ENCODE assay signal across 8 cellular contexts in the genomic region with DNA sequence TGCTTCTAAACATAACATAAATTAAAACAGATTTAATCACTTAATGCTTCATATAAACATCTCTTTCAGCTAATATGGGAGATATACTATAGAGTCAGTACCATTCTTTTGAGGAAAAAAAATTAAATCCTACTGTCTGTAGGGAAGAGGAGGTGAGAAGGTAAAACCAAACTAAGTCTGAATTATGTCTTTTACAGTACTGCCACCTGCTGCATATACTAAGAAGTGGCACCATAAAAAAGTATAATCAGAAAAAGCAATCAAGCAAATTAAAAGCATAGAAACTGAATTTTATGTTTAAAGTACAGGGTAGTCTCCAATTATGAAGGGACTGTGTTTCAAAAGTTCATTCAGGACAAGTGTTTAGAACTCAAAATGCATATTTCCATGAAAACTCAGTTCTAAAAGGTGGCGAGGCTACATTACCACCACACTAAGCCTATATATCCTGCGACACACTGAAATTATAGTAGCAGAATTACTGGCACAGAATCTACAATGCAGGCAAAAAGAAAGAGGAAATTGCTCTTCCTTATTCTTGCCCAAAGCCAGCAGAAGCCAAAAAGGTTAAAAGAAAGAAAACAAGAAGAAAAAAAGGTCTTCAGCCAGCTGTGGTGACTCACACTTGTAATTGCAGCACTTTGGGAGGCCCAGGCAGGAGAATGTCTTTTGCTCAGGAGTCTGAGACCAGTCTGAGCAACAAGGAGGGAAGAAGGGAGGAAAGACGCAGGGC. TPM values are rescaled to one million over a fixed set of nuclear protein-coding genes. Genes with fewer than 3 reads are reported as not detected.
DNase-seq lines count a peak whose midpoint lies in the region; ATAC-seq, FAIRE-seq and TF ChIP-seq lines count a peak whose summit lies in the region.

No MANE protein-coding gene starts in this region.

- POLR2A ChIA-PET in PC-3 (lab: Charles Lee; ENCODE audit: unreplicated experiment) = no interaction called here

- TF ChIP-seq CTCF in PC-3 (conservative IDR thresholded peaks at IDR 0.05; ENCODE audit: low read depth, low read length) (peak; percentile 91), nephron progenitor cell (IDR thresholded peaks at IDR 0.05) (peak; percentile 33)

- H3K36me3 Mint-ChIP-seq in CD4-positive, CD25-positive, alpha-beta regulatory T cell = peaks cover 44% of the 10 kb centered on the region
- peaks cover 76% of the 10 kb centered on the region for H3K36me3 Mint-ChIP-seq in nephron progenitor cell (ENCODE audit: low read depth)

- intact Hi-C loops in PC-3 (cut with micrococcal nuclease) = loop anchor here (1.0 to 5.0 kb wide), 5 partner anchors 32 to 325 kb away; a partner anchor contains a TSS

- BruUV-seq in PC-3 (replicated peaks; lab: Mats Ljungman, UMichigan) = no TSS peak

- peak in 2 of 3 donors; percentile 37 to 39 for DNase-seq in CD4-positive, CD25-positive, alpha-beta regulatory T cell
- DNase-seq in H4 (ENCODE audit: low spot score) = peak; percentile 27
- peak; percentile 57 for DNase-seq in PC-3
- DNase-seq in nephron progenitor cell = no peak
- no peak for DNase-seq in germinal center (ENCODE audit: low spot score)
- DNase-seq in SHP77 treated with DMSO at 0.1 percent for 48 hours (lab: John Stamatoyannopoulos, UW) = no peak
- DNase-seq in small intestine = no peak

- H3K27ac ChIP-seq in CD4-positive, CD25-positive, alpha-beta regulatory T cell (ENCODE audit: insufficient read depth, low read length, poor library complexity, severe bottlenecking) = no peak overlapping the region
- H3K27ac ChIP-seq in PC-3 (ENCODE audit: low read length) = no peak overlapping the region
- H3K27ac ChIP-seq in small intestine (ENCODE audit: low read depth in 1 of 2, low read length in 1 of 2) = no peak overlapping the region

- no peak overlapping the region for H3K27ac Mint-ChIP-seq in CD4-positive, CD25-positive, alpha-beta regulatory T cell
- no peak overlapping the region for H3K27ac Mint-ChIP-seq in nephron progenitor cell

- H2AFZ ChIP-seq in PC-3 (ENCODE audit: low read length) = no peak overlapping the region

- H3K4me1 Mint-ChIP-seq in CD4-positive, CD25-positive, alpha-beta regulatory T cell = peaks cover 13 to 18% (median 13%) of the 10 kb centered on the region in 4 donors
- H3K4me1 Mint-ChIP-seq in nephron progenitor cell = no peaks in the 10 kb centered on the region

- H3K27me3 ChIP-seq in CD4-positive, CD25-positive, alpha-beta regulatory T cell (ENCODE audit: control insufficient read depth, insufficient read depth, low read length) = no peaks in the 10 kb centered on the region
- H3K27me3 ChIP-seq in PC-3 (ENCODE audit: low read length) = no peaks in the 10 kb centered on the region
- no peaks in the 10 kb centered on the region for H3K27me3 ChIP-seq in small intestine (ENCODE audit: control insufficient read depth in 2 of 2, insufficient read depth in 2 of 2, low read length in 2 of 2)

- H3K9me3 ChIP-seq in CD4-positive, CD25-positive, alpha-beta regulatory T cell (ENCODE audit: control insufficient read depth in 2 of 2, low read length in 2 of 2) = no peaks in the 10 kb centered on the region
- no peaks in the 10 kb centered on the region for H3K9me3 ChIP-seq in PC-3 (ENCODE audit: low read length)
- H3K9me3 ChIP-seq in small intestine (ENCODE audit: control insufficient read depth, low read depth) = no peaks in the 10 kb centered on the region

- H3K4me2 ChIP-seq in PC-3 (ENCODE audit: low read length) = no peak overlapping the region

- WGBS in small intestine, 3 donors = 89 to 95% (median 94%) methylated on average over 3 of the region's 3 CpGs

- no peaks in the 10 kb centered on the region for H3K9me3 Mint-ChIP-seq in CD4-positive, CD25-positive, alpha-beta regulatory T cell
- H3K9me3 Mint-ChIP-seq in nephron progenitor cell = peaks cover 18% of the 10 kb centered on the region

- H3K27me3 Mint-ChIP-seq in CD4-positive, CD25-positive, alpha-beta regulatory T cell = no peaks in the 10 kb centered on the region
- no peaks in the 10 kb centered on the region for H3K27me3 Mint-ChIP-seq in nephron progenitor cell (ENCODE audit: low read depth, poor library complexity)

- CTCF ChIA-PET in PC-3 (lab: Charles Lee) = no interaction called here

- H3K4me1 ChIP-seq in CD4-positive, CD25-positive, alpha-beta regulatory T cell (ENCODE audit: control insufficient read depth, insufficient read depth, low read length, poor library complexity, severe bottlenecking) = peaks cover 3% of the 10 kb centered on the region
- H3K4me1 ChIP-seq in PC-3 (ENCODE audit: insufficient read depth, low read length) (no peaks in the 10 kb centered on the region), small intestine (ENCODE audit: control insufficient read depth in 2 of 2, insufficient read depth in 1 of 2, low read depth in 1 of 2, low read length in 1 of 2) (no peaks in the 10 kb centered on the region)

- H3K9me2 ChIP-seq in PC-3 (replicated peaks; ENCODE audit: low read length) = no peaks in the 10 kb centered on the region

- no peaks in the 10 kb centered on the region for H3F3A ChIP-seq in PC-3 (ENCODE audit: low read length, unreplicated experiment)

- no peak overlapping the region for H3K4me3 ChIP-seq in CD4-positive, CD25-positive, alpha-beta regulatory T cell (ENCODE audit: low read depth, low read length)
- H3K4me3 ChIP-seq in PC-3 (ENCODE audit: low read length) = no peak overlapping the region
- no peak overlapping the region for H3K4me3 ChIP-seq in small intestine (ENCODE audit: low read depth in 1 of 2, low read length in 2 of 2)

- peak overlapping the region in 1 of 4 donors; percentile 7 for H3K4me3 Mint-ChIP-seq in CD4-positive, CD25-positive, alpha-beta regulatory T cell
- no peak overlapping the region for H3K4me3 Mint-ChIP-seq in nephron progenitor cell

- FAIRE-seq in endometrium (lab: Jason Lieb, UNC) (peak; percentile 69), small intestine (lab: Jason Lieb, UNC) (no peak)

- peaks cover 37% of the 10 kb centered on the region for H3K36me3 ChIP-seq in CD4-positive, CD25-positive, alpha-beta regulatory T cell (ENCODE audit: control insufficient read depth, insufficient read depth, low read length)
- H3K36me3 ChIP-seq in PC-3 (ENCODE audit: low read depth, low read length) (peaks cover 6% of the 10 kb centered on the region), small intestine (ENCODE audit: control insufficient read depth in 2 of 2, insufficient read depth in 2 of 2, low read length in 2 of 2) (peaks cover 0 to 3% of the 10 kb centered on the region in 2 donors)

- no peaks in the 10 kb centered on the region for H3K79me2 ChIP-seq in PC-3 (ENCODE audit: low read length)

- no peaks in the 10 kb centered on the region for H4K20me1 ChIP-seq in PC-3 (ENCODE audit: low read length)

- peak in 1 of 2 donors; percentile 47 for ATAC-seq in CD4-positive, CD25-positive, alpha-beta regulatory T cell (ENCODE audit: low read depth in 2 of 2)
- peak; percentile 64 for ATAC-seq in PC-3

- H3K9ac ChIP-seq in PC-3 (ENCODE audit: low read length) = no peak overlapping the region

RNA-seq across cellular contexts. Expression of a gene that starts 9.0 kb away (rescaled TPM):
- total RNA-seq in CD4-positive, CD25-positive, alpha-beta regulatory T cell = 24.4 TPM
- 10 to 100 TPM; 66.6 to 69.1 (median 67.1) TPM for polyA plus RNA-seq in CD4-positive, CD25-positive, alpha-beta regulatory T cell
- 46.8 and 51.2 TPM in 2 replicates for total RNA-seq in H4 (2014; rRNA removed; shearing (Covaris generic))
- 37.3 and 56.1 TPM in 2 replicates for total RNA-seq in PC-3 (2014; rRNA removed)
- polyA plus RNA-seq in small intestine = 10 to 100 TPM; 20.6 to 24.3 (median 20.8) TPM

RNA-seq across cellular contexts. Expression of a gene that starts 9.1 kb away (rescaled TPM):
- total RNA-seq in CD4-positive, CD25-positive, alpha-beta regulatory T cell = 24.1 TPM
- 10 to 100 TPM; 20.6 to 28.7 (median 22.0) TPM for polyA plus RNA-seq in CD4-positive, CD25-positive, alpha-beta regulatory T cell
- total RNA-seq in H4 (2014; rRNA removed; shearing (Covaris generic)) = 18.7 and 25.3 TPM in 2 replicates
- total RNA-seq in PC-3 (2014; rRNA removed) = 8.8 and 12.7 TPM in 2 replicates
- polyA plus RNA-seq in small intestine = 1 to 10 TPM; 5.6 to 9.9 (median 8.9) TPM

Comparison
In these comparisons a context has a peak if more than half of its experiments do, and no peak if none do; other contexts are left out.
1. DNase-seq: peak in CD4-positive, CD25-positive, alpha-beta regulatory T cell (2 of 3), H4 (single experiment) and PC-3 (single experiment); none in nephron progenitor cell (single experiment), germinal center (single experiment), SHP77 treated with DMSO at 0.1 percent for 48 hours (single experiment) and small intestine (single experiment).